ENCODE assay signal across 10 cellular contexts in the genomic region with DNA sequence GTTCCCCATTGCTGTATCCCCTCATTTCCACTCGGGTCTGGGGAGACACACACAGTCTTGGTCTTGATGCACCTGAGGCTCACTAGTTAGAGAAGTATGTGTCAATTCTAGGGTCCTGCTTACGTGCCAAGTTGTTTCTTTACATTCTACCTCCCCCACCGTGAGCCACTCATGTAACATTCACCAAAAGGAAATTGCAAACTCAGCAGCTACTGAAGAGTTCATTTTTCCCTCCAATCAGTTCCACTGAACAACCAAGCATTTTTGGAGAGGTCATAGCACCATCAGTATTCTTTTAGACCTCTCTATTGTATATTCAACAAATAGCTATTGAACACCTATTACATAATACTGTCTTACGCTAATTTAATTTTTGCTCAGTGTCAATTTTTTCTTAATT.
"Had no signal": no experiment of that assay in that cellular context is flagged by ENCODE, and none has a peak within 500 bp of the region (broad histone marks: within the 10 kb centered on the region; RNA-seq: fewer than 3 reads in every experiment).

No MANE protein-coding gene starts in this region.

- H3K4me3 Mint-ChIP-seq: H9, HFFc6 had no signal

- H3K4me1 ChIP-seq: HAP-1 had no signal

- H3K9me3 ChIP-seq: HAP-1 had no signal

- H3K27ac ChIP-seq: GM23248 had no signal

- H3K4me1 Mint-ChIP-seq: H9 had no signal

- H2AFZ ChIP-seq: GM23248 had no signal

- ATAC-seq: HCT116 had no signal

- H3K4me3 ChIP-seq: GM23248, HAP-1 had no signal

- FAIRE-seq: H1, H54 had no signal

- H3K27ac Mint-ChIP-seq: H9, HFFc6 had no signal

- H3K9me3 Mint-ChIP-seq: H9 had no signal

- H3K9ac ChIP-seq: GM23248 had no signal

- H3K36me3 ChIP-seq: HAP-1 had no signal

- DNase-seq: GM23248, GOT3, H7, H9, HCEC 1CT, HFFc6 had no signal
